Comparison of ENCODE assay signal across 17 cellular contexts in genomic region chr20:62621251-62622110, GRCh38. TPM values are rescaled to one million over a fixed set of nuclear protein-coding genes. Genes with fewer than 3 reads are reported as not detected.
DNase-seq lines count a peak whose midpoint lies in the region; ATAC-seq and TF ChIP-seq lines count a peak whose summit lies in the region.
"Had no signal": no experiment of that assay in that cellular context is flagged by ENCODE, and none has a peak within 500 bp of the region (broad histone marks: within the 10 kb centered on the region; RNA-seq: fewer than 3 reads in every experiment).

No MANE protein-coding gene starts in this region.

- H3K4me3 ChIP-seq in gastroesophageal sphincter, result no peak overlapping the region
- no peak overlapping the region for H3K4me3 ChIP-seq in psoas muscle
- H3K4me3 ChIP-seq: mucosa of descending colon, prostate gland had no signal

- H3K36me3 ChIP-seq in gastroesophageal sphincter, result no peaks in the 10 kb centered on the region
- no peaks in the 10 kb centered on the region for H3K36me3 ChIP-seq in psoas muscle (ENCODE audit: insufficient read depth in 1 of 2, low read depth in 1 of 2)
- H3K36me3 ChIP-seq: prostate gland had no signal

- 60 to 73% methylated on average over 1 to 2 of the region's 34 CpGs for WGBS in gastroesophageal sphincter (ENCODE audit: low coverage in 1 of 2), 2 donors
- 69 to 82% (median 72%) methylated on average over 33 to 34 of the region's 34 CpGs for WGBS in psoas muscle, 3 donors

- ATAC-seq in T-helper 17 cell, result no peak
- no peak for ATAC-seq in gastroesophageal sphincter
- ATAC-seq in psoas muscle, result no peak
- no peak for ATAC-seq in GM18502 (IDR thresholded peaks at IDR 0.05; ENCODE audit: poor library complexity, unreplicated experiment)
- no peak for ATAC-seq in GM19397 (IDR thresholded peaks at IDR 0.05; ENCODE audit: unreplicated experiment)
- ATAC-seq: mucosa of descending colon had no signal

- H3K27me3 Mint-ChIP-seq in HFFc6 (ENCODE audit: insufficient read depth), result no peaks in the 10 kb centered on the region; the same call in 1 of the 2 replicates
- no peaks in the 10 kb centered on the region for H3K27me3 Mint-ChIP-seq in T-helper 17 cell
- H3K27me3 Mint-ChIP-seq: CD4-positive, alpha-beta T cell had no signal

- TF ChIP-seq CTCF in HFFc6 (IDR thresholded peaks at IDR 0.05), result no peak
- no peak for TF ChIP-seq CTCF in gastroesophageal sphincter (IDR thresholded peaks at IDR 0.05)
- no peak for TF ChIP-seq CTCF in psoas muscle (IDR thresholded peaks at IDR 0.05)

- TF ChIP-seq EP300 in gastroesophageal sphincter (IDR thresholded peaks at IDR 0.05), result no peak

- TF ChIP-seq POLR2A in gastroesophageal sphincter (IDR thresholded peaks at IDR 0.05), result no peak

- H3K36me3 Mint-ChIP-seq in HFFc6 (ENCODE audit: low read depth), result no peaks in the 10 kb centered on the region
- no peaks in the 10 kb centered on the region for H3K36me3 Mint-ChIP-seq in T-helper 17 cell (ENCODE audit: low read depth)

- H3K27ac Mint-ChIP-seq in HFFc6 (peak overlapping the region; percentile 26; the same call in 1 of the 2 replicates), T-helper 17 cell (no peak overlapping the region)
- H3K27ac Mint-ChIP-seq: CD4-positive, alpha-beta T cell had no signal

- H3K4me1 ChIP-seq in gastroesophageal sphincter (peaks cover 3 to 61% (median 36%) of the 10 kb centered on the region in 3 donors), psoas muscle (peaks cover 27% of the 10 kb centered on the region)

- peak overlapping the region in 3 of 4 donors; percentile 29 to 90 (median 89) for H3K27ac ChIP-seq in gastroesophageal sphincter
- H3K27ac ChIP-seq in psoas muscle, result peak overlapping the region; percentile 10

- peaks cover 33% of the 10 kb centered on the region for H3K4me1 Mint-ChIP-seq in HFFc6 (ENCODE audit: low read depth)
- peaks cover 17% of the 10 kb centered on the region for H3K4me1 Mint-ChIP-seq in T-helper 17 cell

- DNase-seq in HFFc6, result no peak
- DNase-seq in T-helper 17 cell, result no peak
- DNase-seq in psoas muscle, result peak in 1 of 2 donors; percentile 52
- no peak for DNase-seq in stimulated activated naive CD4-positive, alpha-beta T cell (lab: John Stamatoyannopoulos, UW)
- no peak for DNase-seq in dermis blood vessel endothelial cell
- DNase-seq: activated naive CD4-positive, alpha-beta T cell treated with anti-CD3 and anti-CD28 coated beads, Interleukin-2, amount 50 U/mL, for 16 hours; CD4-positive, alpha-beta T cell; cerebellar nuclear complex; NCI-H1436 treated with DMSO at 0.1 percent for 48 hours; SK-N-SH; stimulated activated naive CD4-positive, alpha-beta T cell treated with Interleukin-2 at 50 U/mL for 16 hours had no signal

- no peak overlapping the region for H3K4me3 Mint-ChIP-seq in HFFc6
- peak overlapping the region; percentile 31 for H3K4me3 Mint-ChIP-seq in T-helper 17 cell
- H3K4me3 Mint-ChIP-seq: CD4-positive, alpha-beta T cell had no signal

- intact Hi-C loops in psoas muscle (cut with DNase I), result no loop called here

- H3K9me3 Mint-ChIP-seq in HFFc6, result no peaks in the 10 kb centered on the region
- H3K9me3 Mint-ChIP-seq: CD4-positive, alpha-beta T cell had no signal

- H3K9me3 ChIP-seq in T-helper 17 cell (ENCODE audit: control insufficient read depth, low read length, poor library complexity, severe bottlenecking) (no peaks in the 10 kb centered on the region), gastroesophageal sphincter (no peaks in the 10 kb centered on the region), psoas muscle (no peaks in the 10 kb centered on the region)
- H3K9me3 ChIP-seq: mucosa of descending colon, prostate gland, SK-N-SH had no signal

- H3K27me3 ChIP-seq in gastroesophageal sphincter (peaks cover 21% of the 10 kb centered on the region), psoas muscle (ENCODE audit: insufficient read depth in 3 of 3, low read length in 2 of 3) (peaks cover 0 to 5% (median 0%) of the 10 kb centered on the region in 3 donors)

RNA-seq across cellular contexts. Expression of gene SLCO4A1, which starts 20.8 kb away (rescaled TPM):
- 1 to 10 TPM; 2.7 to 6.5 (median 3.4) TPM for total RNA-seq in HFFc6 (2021; fragmentation: NEBNext Ultra II Directional; extraction: Animal tissue kit (Norgen Biotek cat#: 25700))
- total RNA-seq in T-helper 17 cell (1 to 10 TPM; 1.9 TPM), gastroesophageal sphincter (10 to 100 TPM; 15.9 to 20.2 (median 19.2) TPM), psoas muscle (10 to 100 TPM in 1 of 4 donors, 1 to 10 TPM in 3; 5.3 to 12.8 (median 8.7) TPM), dermis blood vessel endothelial cell (3.7 and 4.8 TPM in 2 replicates)
- polyA plus RNA-seq in psoas muscle, result 10 to 100 TPM in 2 of 3 donors, 1 to 10 TPM in 1; 9.8 to 38.5 (median 17.5) TPM
- polyA plus RNA-seq: fibroblast of lung had no signal
